Comparison of ENCODE assay signal across 1 cellular context in the genomic region with DNA sequence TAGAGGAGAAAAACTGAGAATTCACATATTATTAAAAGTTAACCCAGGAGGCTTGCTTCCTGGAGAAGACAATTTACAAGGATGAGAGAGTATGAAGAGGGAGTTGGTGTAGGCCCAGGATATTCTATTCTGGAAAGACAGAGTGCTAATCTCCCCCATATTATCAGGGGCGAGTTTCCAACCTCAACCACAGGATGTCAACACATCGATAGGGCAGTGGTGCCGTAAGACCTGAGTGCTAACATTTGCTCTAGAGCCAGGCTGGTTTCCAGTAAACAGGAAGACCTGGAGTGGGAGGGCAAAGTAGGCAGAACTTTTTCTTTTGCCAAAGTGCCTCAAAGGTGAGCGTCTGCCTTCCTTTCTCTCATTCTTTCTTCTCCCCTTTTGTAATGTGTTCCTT.
TF ChIP-seq lines count a peak whose summit lies in the region.

No MANE protein-coding gene starts in this region.

TF ChIP-seq in liver, 16 proteins besides CTCF, POLR2A, EP300 and RAD21:
- TF ChIP-seq, protein P1, sequence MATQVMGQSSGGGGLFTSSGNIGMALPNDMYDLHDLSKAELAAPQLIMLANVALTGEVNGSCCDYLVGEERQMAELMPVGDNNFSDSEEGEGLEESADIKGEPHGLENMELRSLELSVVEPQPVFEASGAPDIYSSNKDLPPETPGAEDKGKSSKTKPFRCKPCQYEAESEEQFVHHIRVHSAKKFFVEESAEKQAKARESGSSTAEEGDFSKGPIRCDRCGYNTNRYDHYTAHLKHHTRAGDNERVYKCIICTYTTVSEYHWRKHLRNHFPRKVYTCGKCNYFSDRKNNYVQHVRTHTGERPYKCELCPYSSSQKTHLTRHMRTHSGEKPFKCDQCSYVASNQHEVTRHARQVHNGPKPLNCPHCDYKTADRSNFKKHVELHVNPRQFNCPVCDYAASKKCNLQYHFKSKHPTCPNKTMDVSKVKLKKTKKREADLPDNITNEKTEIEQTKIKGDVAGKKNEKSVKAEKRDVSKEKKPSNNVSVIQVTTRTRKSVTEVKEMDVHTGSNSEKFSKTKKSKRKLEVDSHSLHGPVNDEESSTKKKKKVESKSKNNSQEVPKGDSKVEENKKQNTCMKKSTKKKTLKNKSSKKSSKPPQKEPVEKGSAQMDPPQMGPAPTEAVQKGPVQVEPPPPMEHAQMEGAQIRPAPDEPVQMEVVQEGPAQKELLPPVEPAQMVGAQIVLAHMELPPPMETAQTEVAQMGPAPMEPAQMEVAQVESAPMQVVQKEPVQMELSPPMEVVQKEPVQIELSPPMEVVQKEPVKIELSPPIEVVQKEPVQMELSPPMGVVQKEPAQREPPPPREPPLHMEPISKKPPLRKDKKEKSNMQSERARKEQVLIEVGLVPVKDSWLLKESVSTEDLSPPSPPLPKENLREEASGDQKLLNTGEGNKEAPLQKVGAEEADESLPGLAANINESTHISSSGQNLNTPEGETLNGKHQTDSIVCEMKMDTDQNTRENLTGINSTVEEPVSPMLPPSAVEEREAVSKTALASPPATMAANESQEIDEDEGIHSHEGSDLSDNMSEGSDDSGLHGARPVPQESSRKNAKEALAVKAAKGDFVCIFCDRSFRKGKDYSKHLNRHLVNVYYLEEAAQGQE (IDR thresholded peaks at IDR 0.05), result no peak
- no peak for TF ChIP-seq HNF4G (IDR thresholded peaks at IDR 0.05)
- peak in 1 of 2 donors; percentile 12 for TF ChIP-seq RXRA (IDR thresholded peaks at IDR 0.05)
- TF ChIP-seq FOXA2 (IDR thresholded peaks at IDR 0.05), result no peak
- TF ChIP-seq HNF4A (conservative IDR thresholded peaks at IDR 0.05), result peak; percentile 24 to 27
- TF ChIP-seq JUND (IDR thresholded peaks at IDR 0.05), result no peak
- TF ChIP-seq TAF1 (conservative IDR thresholded peaks at IDR 0.05), result no peak
- TF ChIP-seq FOXA1 (IDR thresholded peaks at IDR 0.05), result no peak
- no peak for TF ChIP-seq ZBTB33 (IDR thresholded peaks at IDR 0.05)
- no peak for TF ChIP-seq SP1 (IDR thresholded peaks at IDR 0.05)
TF ChIP-seq in liver: peak in this region for 2.
